ENCODE assay signal across 8 cellular contexts in the genomic region with DNA sequence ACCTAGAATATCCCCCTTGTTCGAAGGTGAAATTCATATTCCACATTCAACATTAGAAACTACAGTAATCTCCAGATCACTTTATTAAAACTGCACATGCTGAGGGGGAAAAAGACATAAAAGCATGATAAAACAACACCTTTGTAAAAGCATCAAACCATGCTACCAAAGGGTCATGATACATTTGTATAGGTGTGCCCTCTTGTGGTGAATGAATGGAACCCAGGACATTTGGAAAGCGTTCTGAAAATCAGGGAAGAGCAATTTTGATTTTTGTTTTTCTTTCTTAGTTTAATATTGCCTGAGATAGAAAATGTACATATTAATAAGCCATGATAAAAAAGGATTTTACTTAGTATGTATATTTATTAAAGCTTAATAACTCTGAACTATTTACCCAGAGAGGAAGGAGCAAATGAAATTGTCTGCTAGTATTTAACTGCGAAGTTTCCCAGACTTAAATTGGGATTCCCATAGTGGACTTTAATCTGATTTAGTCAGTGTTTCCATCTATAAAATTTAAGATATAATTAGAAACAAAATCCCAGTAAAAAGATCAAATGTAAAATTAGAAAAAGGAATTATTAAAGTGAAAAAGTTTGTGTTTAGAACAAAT.
DNase-seq lines count a peak whose midpoint lies in the region; ATAC-seq and TF ChIP-seq lines count a peak whose summit lies in the region.

No MANE protein-coding gene starts in this region.

- H3K4me3 Mint-ChIP-seq in MCF 10A (ENCODE audit: unreplicated experiment) = no peak overlapping the region
- H3K4me3 Mint-ChIP-seq in activated CD4-positive, alpha-beta T cell treated with anti-CD3 and anti-CD28 coated beads for 36 hours = no peak overlapping the region

- no peaks in the 10 kb centered on the region for H3K36me3 Mint-ChIP-seq in MCF 10A (ENCODE audit: insufficient read depth, unreplicated experiment)
- H3K36me3 Mint-ChIP-seq in activated CD4-positive, alpha-beta T cell treated with anti-CD3 and anti-CD28 coated beads for 36 hours (ENCODE audit: low read depth) = no peaks in the 10 kb centered on the region

- WGBS in mesendoderm (ENCODE audit: extremely low coverage, insufficient coverage, low lambda C conversion rate) = no CpG with 5 or more reads among the region's 3 CpGs
- 49% methylated on average over 3 of the region's 3 CpGs for WGBS in suprapubic skin

- no peak overlapping the region for H3K27ac ChIP-seq in C4-2B
- no peak overlapping the region for H3K27ac ChIP-seq in HCT116 (ENCODE audit: low read depth, low read length)
- H3K27ac ChIP-seq in mesendoderm (ENCODE audit: low read depth, low read length) = no peak overlapping the region
- H3K27ac ChIP-seq in suprapubic skin = no peak overlapping the region

- DNase-seq in HCT116 (ENCODE audit: low read depth, low spot score) (peak; percentile 8), NCI-H226 (peak; percentile 4), MCF 10A (ENCODE audit: unreplicated experiment) (peak; percentile 48), mesendoderm (peak; percentile 54), suprapubic skin (ENCODE audit: low spot score in 2 of 2) (no peak)
- no peak for DNase-seq in activated CD4-positive, alpha-beta T cell treated with anti-CD3 and anti-CD28 coated beads for 36 hours

- BruUV-seq in HCT116 (replicated peaks; lab: Mats Ljungman, UMichigan) = no TSS peak
- BruUV-seq in MCF 10A (replicated peaks; lab: Mats Ljungman, UMichigan) = no TSS peak

- TF ChIP-seq POLR2A in HCT116 (IDR thresholded peaks at IDR 0.05; ENCODE audit: borderline replicate concordance, extremely low read depth, insufficient read depth, insufficient read length) = no peak
- no peak for TF ChIP-seq POLR2A in suprapubic skin (IDR thresholded peaks at IDR 0.05)

- peaks cover 62% of the 10 kb centered on the region for H3K27me3 Mint-ChIP-seq in MCF 10A (ENCODE audit: insufficient read depth, unreplicated experiment)
- peaks cover 2% of the 10 kb centered on the region for H3K27me3 Mint-ChIP-seq in activated CD4-positive, alpha-beta T cell treated with anti-CD3 and anti-CD28 coated beads for 36 hours

- H3K9ac ChIP-seq in HCT116 (ENCODE audit: low read length) (no peak overlapping the region), mesendoderm (ENCODE audit: low read length) (no peak overlapping the region)

- H3K79me2 ChIP-seq in HCT116 (ENCODE audit: insufficient read depth, low read length) = no peaks in the 10 kb centered on the region
- no peaks in the 10 kb centered on the region for H3K79me2 ChIP-seq in mesendoderm (ENCODE audit: control insufficient read depth, insufficient read depth, low read length)

- intact Hi-C loops in HCT116 (cut with micrococcal nuclease) (loop anchor here (5.0 kb wide), 2 partner anchors 364 to 796 kb away; no protein-coding TSS in a partner anchor), MCF 10A (cut with micrococcal nuclease) (loop anchor here (1.0 to 5.0 kb wide), 3 partner anchors 61 to 795 kb away; no protein-coding TSS in a partner anchor)
- intact Hi-C loops in activated CD4-positive, alpha-beta T cell treated with anti-CD3 and anti-CD28 coated beads for 36 hours (cut with DNase I, micrococcal nuclease) = loop anchor here (2.0 kb wide), 2 partner anchors 796 to 798 kb away; no protein-coding TSS in a partner anchor

- H3K56ac ChIP-seq in mesendoderm (ENCODE audit: low read length) = no peak overlapping the region

- ATAC-seq in HCT116 (no peak), HG03378 (IDR thresholded peaks at IDR 0.05; ENCODE audit: unreplicated experiment) (no peak)
- no peak for ATAC-seq in activated CD4-positive, alpha-beta T cell treated with anti-CD3 and anti-CD28 coated beads for 36 hours

- H4K5ac ChIP-seq in mesendoderm (ENCODE audit: low read length) = no peak overlapping the region

- H2AK5ac ChIP-seq in mesendoderm (ENCODE audit: low read length) = no peak overlapping the region

- no peaks in the 10 kb centered on the region for H3K79me1 ChIP-seq in mesendoderm (ENCODE audit: low read length)

- peak; percentile 37 for TF ChIP-seq RAD21 in HCT116 (IDR thresholded peaks at IDR 0.05; ENCODE audit: low read depth)

- no peaks in the 10 kb centered on the region for H3K4me1 ChIP-seq in HCT116 (ENCODE audit: control insufficient read depth in 1 of 2, insufficient read depth in 2 of 2, low read length in 2 of 2)
- H3K4me1 ChIP-seq in mesendoderm (ENCODE audit: control insufficient read depth, low read depth, low read length) = no peaks in the 10 kb centered on the region
- no peaks in the 10 kb centered on the region for H3K4me1 ChIP-seq in suprapubic skin

- TF ChIP-seq EP300 in suprapubic skin (IDR thresholded peaks at IDR 0.05) = no peak

- no peaks in the 10 kb centered on the region for H3K9me3 ChIP-seq in HCT116 (ENCODE audit: control insufficient read depth in 1 of 2, insufficient read depth in 1 of 2, low read depth in 1 of 2, low read length in 2 of 2)
- no peaks in the 10 kb centered on the region for H3K9me3 ChIP-seq in suprapubic skin

- no peak overlapping the region for H2BK5ac ChIP-seq in mesendoderm (ENCODE audit: low read length)

- no peak overlapping the region for H2AFZ ChIP-seq in HCT116 (ENCODE audit: low read depth, low read length, poor library complexity, severe bottlenecking)

- no peak overlapping the region for H4K8ac ChIP-seq in mesendoderm (ENCODE audit: low read depth, low read length)

- no peaks in the 10 kb centered on the region for H3K4me1 Mint-ChIP-seq in MCF 10A (ENCODE audit: insufficient read depth, unreplicated experiment)
- H3K4me1 Mint-ChIP-seq in activated CD4-positive, alpha-beta T cell treated with anti-CD3 and anti-CD28 coated beads for 36 hours = no peaks in the 10 kb centered on the region

- H2BK120ac ChIP-seq in mesendoderm (ENCODE audit: low read depth, low read length) = no peak overlapping the region

- H3K4me3 ChIP-seq in HCT116 (replicated peaks in 1 of 2; ENCODE audit: low read depth in 1 of 2, low read length in 2 of 2) = no peak overlapping the region
- no peak overlapping the region for H3K4me3 ChIP-seq in mesendoderm (ENCODE audit: low read length)
- no peak overlapping the region for H3K4me3 ChIP-seq in suprapubic skin

- H3K36me3 ChIP-seq in HCT116 (ENCODE audit: control insufficient read depth in 1 of 2, insufficient read depth in 2 of 2, low read length in 2 of 2) (no peaks in the 10 kb centered on the region), mesendoderm (ENCODE audit: control insufficient read depth, insufficient read depth, low read length) (no peaks in the 10 kb centered on the region), suprapubic skin (no peaks in the 10 kb centered on the region)

- H3K9me2 ChIP-seq in HCT116 (ENCODE audit: insufficient read depth) = no peaks in the 10 kb centered on the region

- H3K23ac ChIP-seq in mesendoderm (ENCODE audit: low read length) = no peak overlapping the region

- no peak overlapping the region for H3K18ac ChIP-seq in mesendoderm (ENCODE audit: low read length)

- H3K4ac ChIP-seq in mesendoderm (ENCODE audit: low read depth, low read length) = no peak overlapping the region

- no peaks in the 10 kb centered on the region for H4K20me1 ChIP-seq in HCT116 (ENCODE audit: insufficient read depth)

- POLR2A ChIA-PET in HCT116 (lab: Charles Lee) = no interaction called here
- POLR2A ChIA-PET in MCF 10A (lab: Yijun Ruan, JAX) = no interaction called here
- POLR2A ChIA-PET in activated CD4-positive, alpha-beta T cell treated with anti-CD3 and anti-CD28 coated beads for 36 hours (lab: Charles Lee) = no interaction called here

- CTCF ChIA-PET in HCT116 (lab: Charles Lee) (no interaction called here), MCF 10A (lab: Yijun Ruan, JAX) (interaction anchor here (0.6 to 1.6 kb wide), 6 partner anchors 15 to 1496 kb away, joined by 3 to 6 read pairs (median 3); no protein-coding TSS in a partner anchor)
- CTCF ChIA-PET in activated CD4-positive, alpha-beta T cell treated with anti-CD3 and anti-CD28 coated beads for 36 hours (lab: Charles Lee) = no interaction called here

- RAD21 ChIA-PET in HCT116 (lab: Charles Lee; ENCODE audit: low non-redundant PET in 1 of 2, low total read pairs in 2 of 2, uncharacterized antibody in 2 of 2, unreplicated experiment in 2 of 2) = no interaction called here

- TF ChIP-seq CTCF in C4-2B (conservative IDR thresholded peaks at IDR 0.05) (peak; percentile 82), HCT116 (IDR thresholded peaks at IDR 0.05 in 2 of 3, conservative IDR thresholded peaks at IDR 0.05 in 1 of 3; ENCODE audit: borderline replicate concordance in 1 of 3, insufficient read depth in 1 of 3, low read depth in 2 of 3, low read length in 2 of 3) (peak; percentile 9 to 78 (median 70); a peak in 4 of 6 replicates), MCF 10A (IDR thresholded peaks at IDR 0.05; ENCODE audit: unreplicated experiment) (peak; percentile 70), suprapubic skin (IDR thresholded peaks at IDR 0.05) (peak in 1 of 2 donors; percentile 38)

- H2BK15ac ChIP-seq in mesendoderm (replicated peaks; ENCODE audit: low read depth) = no peak overlapping the region

- H3K27me3 ChIP-seq in HCT116 (ENCODE audit: insufficient read depth, low read length) = no peaks in the 10 kb centered on the region
- H3K27me3 ChIP-seq in mesendoderm (ENCODE audit: insufficient read depth, low read length, poor library complexity) = no peaks in the 10 kb centered on the region
- H3K27me3 ChIP-seq in suprapubic skin = no peaks in the 10 kb centered on the region

- H3K4me2 ChIP-seq in HCT116 (ENCODE audit: low read length) (no peak overlapping the region), mesendoderm (ENCODE audit: low read length) (no peak overlapping the region)

- no peak overlapping the region for H3K27ac Mint-ChIP-seq in MCF 10A (ENCODE audit: low read depth, unreplicated experiment)
- no peak overlapping the region for H3K27ac Mint-ChIP-seq in activated CD4-positive, alpha-beta T cell treated with anti-CD3 and anti-CD28 coated beads for 36 hours

- H3K9me3 Mint-ChIP-seq in MCF 10A (ENCODE audit: unreplicated experiment) = no peaks in the 10 kb centered on the region
- no peaks in the 10 kb centered on the region for H3K9me3 Mint-ChIP-seq in activated CD4-positive, alpha-beta T cell treated with anti-CD3 and anti-CD28 coated beads for 36 hours (ENCODE audit: low read depth)

TF ChIP-seq in HCT116, 20 proteins besides CTCF, POLR2A, EP300 and RAD21:
- no peak for TF ChIP-seq CEBPB (IDR thresholded peaks at IDR 0.05; ENCODE audit: low read depth)

Comparison
In these comparisons a context has a peak if more than half of its experiments do, and no peak if none do; other contexts are left out.
1. DNase-seq: peak in HCT116 (single experiment), NCI-H226 (single experiment), MCF 10A (single experiment) and mesendoderm (single experiment); none in suprapubic skin (0 of 2) and activated CD4-positive, alpha-beta T cell treated with anti-CD3 and anti-CD28 coated beads for 36 hours (single experiment).